Comparison of ENCODE assay signal across 23 cellular contexts in genomic region chr16:15881794-15882379, GRCh38. TPM values are rescaled to one million over a fixed set of nuclear protein-coding genes. Genes with fewer than 3 reads are reported as not detected.
"Had no signal": no experiment of that assay in that cellular context is flagged by ENCODE, and none has a peak within 500 bp of the region (broad histone marks: within the 10 kb centered on the region; RNA-seq: fewer than 3 reads in every experiment).

No MANE protein-coding gene starts in this region.

- ATAC-seq: esophagus mucosa; naive thymus-derived CD4-positive, alpha-beta T cell; sciatic nerve had no signal

- H3K9me3 ChIP-seq: heart right ventricle, ovary, spleen, stomach, thoracic aorta, transverse colon had no signal

- H3K27ac ChIP-seq: coronary artery, heart right ventricle, ovary, spleen, stomach, thoracic aorta, transverse colon had no signal

- H3K36me3 ChIP-seq: ovary had no signal

- DNase-seq: effector CD4-positive, alpha-beta T cell; endodermal cell; heart right ventricle; hypothalamus; kidney glomerular epithelial cell; mammary epithelial cell; naive thymus-derived CD4-positive, alpha-beta T cell; ovary; retina; spleen; stimulated activated CD4-positive, alpha-beta T cell treated with anti-CD3 and anti-CD28 coated beads, Interleukin-15, amount 100 ng/mL, for 24 hours; stimulated activated CD4-positive, alpha-beta T cell treated with anti-CD3 and anti-CD28 coated beads, Interleukin-1b, Interleukin-23, amount 100 ng/mL, for 48 hours; stimulated activated CD4-positive, alpha-beta T cell treated with anti-CD3 and anti-CD28 coated beads, Interleukin-4, amount 100 ng/mL, for 4 hours; stimulated activated naive CD4-positive, alpha-beta T cell; stomach; substantia nigra; transverse colon had no signal

- H3K27me3 ChIP-seq: heart right ventricle, ovary, spleen, stomach, transverse colon had no signal

- H3K4me3 ChIP-seq: coronary artery, heart right ventricle, ovary, spleen, stomach, thoracic aorta, transverse colon had no signal

RNA-seq across cellular contexts. Expression of gene MYH11, which starts 25.1 kb away (rescaled TPM):
- total RNA-seq: dermis microvascular lymphatic vessel endothelial cell had no signal
- polyA plus RNA-seq: mammary epithelial cell, neural cell had no signal
